In the genomic region with DNA sequence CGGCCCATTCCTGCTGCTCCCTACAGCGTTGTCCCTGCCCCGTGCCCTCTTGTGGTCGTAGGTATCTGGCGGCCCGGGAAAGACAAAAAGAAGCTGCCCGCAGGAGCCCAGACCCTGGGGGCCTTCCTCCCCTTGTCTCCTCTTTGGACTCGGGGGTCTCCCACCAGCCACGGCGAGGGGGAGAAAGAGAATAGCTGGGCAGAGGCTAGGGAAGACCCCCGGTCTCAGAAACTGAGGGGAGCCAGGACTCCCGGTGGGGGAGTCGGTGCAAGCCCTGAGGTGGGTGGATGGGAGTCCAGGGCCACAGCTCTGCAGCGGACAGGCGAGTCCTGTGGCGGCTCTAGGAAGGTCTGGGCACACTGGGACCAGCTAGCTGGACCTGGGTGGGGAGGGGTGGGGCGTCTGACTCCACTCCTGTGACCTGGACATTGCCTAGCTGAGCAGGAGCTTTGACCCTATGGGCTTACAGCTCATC, we compare ENCODE assay signal across 1 cellular context.
TF ChIP-seq lines count a peak whose summit lies in the region.

No MANE protein-coding gene starts in this region.

TF ChIP-seq in WTC11, 78 proteins besides CTCF, POLR2A, EP300 and RAD21 (continued from another document):
- TF ChIP-seq, protein P1, sequence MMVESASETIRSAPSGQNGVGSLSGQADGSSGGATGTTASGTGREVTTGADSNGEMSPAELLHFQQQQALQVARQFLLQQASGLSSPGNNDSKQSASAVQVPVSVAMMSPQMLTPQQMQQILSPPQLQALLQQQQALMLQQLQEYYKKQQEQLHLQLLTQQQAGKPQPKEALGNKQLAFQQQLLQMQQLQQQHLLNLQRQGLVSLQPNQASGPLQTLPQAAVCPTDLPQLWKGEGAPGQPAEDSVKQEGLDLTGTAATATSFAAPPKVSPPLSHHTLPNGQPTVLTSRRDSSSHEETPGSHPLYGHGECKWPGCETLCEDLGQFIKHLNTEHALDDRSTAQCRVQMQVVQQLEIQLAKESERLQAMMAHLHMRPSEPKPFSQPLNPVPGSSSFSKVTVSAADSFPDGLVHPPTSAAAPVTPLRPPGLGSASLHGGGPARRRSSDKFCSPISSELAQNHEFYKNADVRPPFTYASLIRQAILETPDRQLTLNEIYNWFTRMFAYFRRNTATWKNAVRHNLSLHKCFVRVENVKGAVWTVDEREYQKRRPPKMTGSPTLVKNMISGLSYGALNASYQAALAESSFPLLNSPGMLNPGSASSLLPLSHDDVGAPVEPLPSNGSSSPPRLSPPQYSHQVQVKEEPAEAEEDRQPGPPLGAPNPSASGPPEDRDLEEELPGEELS (CRISPR knock-in tag; IDR thresholded peaks at IDR 0.05): no peak
- TF ChIP-seq NFYB (CRISPR knock-in tag; conservative IDR thresholded peaks at IDR 0.05; ENCODE audit: low read depth): no peak
- TF ChIP-seq FOXK1 (CRISPR knock-in tag; IDR thresholded peaks at IDR 0.05): no peak
- TF ChIP-seq ZNF232 (CRISPR knock-in tag; IDR thresholded peaks at IDR 0.05): no peak
- no peak for TF ChIP-seq MAX (CRISPR knock-in tag; IDR thresholded peaks at IDR 0.05)
- TF ChIP-seq RELA (CRISPR knock-in tag; IDR thresholded peaks at IDR 0.05; ENCODE audit: borderline replicate concordance): no peak
- TF ChIP-seq HMGA2 (CRISPR knock-in tag; IDR thresholded peaks at IDR 0.05): no peak
- no peak for TF ChIP-seq ESRRA (CRISPR knock-in tag; IDR thresholded peaks at IDR 0.05; ENCODE audit: borderline replicate concordance)
- TF ChIP-seq, protein P2, sequence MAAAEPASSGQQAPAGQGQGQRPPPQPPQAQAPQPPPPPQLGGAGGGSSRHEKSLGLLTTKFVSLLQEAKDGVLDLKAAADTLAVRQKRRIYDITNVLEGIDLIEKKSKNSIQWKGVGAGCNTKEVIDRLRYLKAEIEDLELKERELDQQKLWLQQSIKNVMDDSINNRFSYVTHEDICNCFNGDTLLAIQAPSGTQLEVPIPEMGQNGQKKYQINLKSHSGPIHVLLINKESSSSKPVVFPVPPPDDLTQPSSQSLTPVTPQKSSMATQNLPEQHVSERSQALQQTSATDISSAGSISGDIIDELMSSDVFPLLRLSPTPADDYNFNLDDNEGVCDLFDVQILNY (CRISPR knock-in tag; IDR thresholded peaks at IDR 0.05): no peak
- TF ChIP-seq FOXP1 (CRISPR knock-in tag; IDR thresholded peaks at IDR 0.05; ENCODE audit: borderline replicate concordance): no peak
- no peak for TF ChIP-seq ETV6 (CRISPR knock-in tag; IDR thresholded peaks at IDR 0.05)
- TF ChIP-seq CREB1 (CRISPR knock-in tag; IDR thresholded peaks at IDR 0.05): no peak
- TF ChIP-seq, protein P3, sequence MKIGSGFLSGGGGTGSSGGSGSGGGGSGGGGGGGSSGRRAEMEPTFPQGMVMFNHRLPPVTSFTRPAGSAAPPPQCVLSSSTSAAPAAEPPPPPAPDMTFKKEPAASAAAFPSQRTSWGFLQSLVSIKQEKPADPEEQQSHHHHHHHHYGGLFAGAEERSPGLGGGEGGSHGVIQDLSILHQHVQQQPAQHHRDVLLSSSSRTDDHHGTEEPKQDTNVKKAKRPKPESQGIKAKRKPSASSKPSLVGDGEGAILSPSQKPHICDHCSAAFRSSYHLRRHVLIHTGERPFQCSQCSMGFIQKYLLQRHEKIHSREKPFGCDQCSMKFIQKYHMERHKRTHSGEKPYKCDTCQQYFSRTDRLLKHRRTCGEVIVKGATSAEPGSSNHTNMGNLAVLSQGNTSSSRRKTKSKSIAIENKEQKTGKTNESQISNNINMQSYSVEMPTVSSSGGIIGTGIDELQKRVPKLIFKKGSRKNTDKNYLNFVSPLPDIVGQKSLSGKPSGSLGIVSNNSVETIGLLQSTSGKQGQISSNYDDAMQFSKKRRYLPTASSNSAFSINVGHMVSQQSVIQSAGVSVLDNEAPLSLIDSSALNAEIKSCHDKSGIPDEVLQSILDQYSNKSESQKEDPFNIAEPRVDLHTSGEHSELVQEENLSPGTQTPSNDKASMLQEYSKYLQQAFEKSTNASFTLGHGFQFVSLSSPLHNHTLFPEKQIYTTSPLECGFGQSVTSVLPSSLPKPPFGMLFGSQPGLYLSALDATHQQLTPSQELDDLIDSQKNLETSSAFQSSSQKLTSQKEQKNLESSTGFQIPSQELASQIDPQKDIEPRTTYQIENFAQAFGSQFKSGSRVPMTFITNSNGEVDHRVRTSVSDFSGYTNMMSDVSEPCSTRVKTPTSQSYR (CRISPR knock-in tag; IDR thresholded peaks at IDR 0.05): no peak
- TF ChIP-seq NR1H2 (CRISPR knock-in tag; IDR thresholded peaks at IDR 0.05): no peak
- TF ChIP-seq NFE2L1 (CRISPR knock-in tag; IDR thresholded peaks at IDR 0.05): no peak
- TF ChIP-seq SP1 (CRISPR knock-in tag; conservative IDR thresholded peaks at IDR 0.05): no peak
- no peak for TF ChIP-seq JUN (CRISPR knock-in tag; IDR thresholded peaks at IDR 0.05)
TF ChIP-seq in WTC11: peak in this region for 0.
